In the genomic region with DNA sequence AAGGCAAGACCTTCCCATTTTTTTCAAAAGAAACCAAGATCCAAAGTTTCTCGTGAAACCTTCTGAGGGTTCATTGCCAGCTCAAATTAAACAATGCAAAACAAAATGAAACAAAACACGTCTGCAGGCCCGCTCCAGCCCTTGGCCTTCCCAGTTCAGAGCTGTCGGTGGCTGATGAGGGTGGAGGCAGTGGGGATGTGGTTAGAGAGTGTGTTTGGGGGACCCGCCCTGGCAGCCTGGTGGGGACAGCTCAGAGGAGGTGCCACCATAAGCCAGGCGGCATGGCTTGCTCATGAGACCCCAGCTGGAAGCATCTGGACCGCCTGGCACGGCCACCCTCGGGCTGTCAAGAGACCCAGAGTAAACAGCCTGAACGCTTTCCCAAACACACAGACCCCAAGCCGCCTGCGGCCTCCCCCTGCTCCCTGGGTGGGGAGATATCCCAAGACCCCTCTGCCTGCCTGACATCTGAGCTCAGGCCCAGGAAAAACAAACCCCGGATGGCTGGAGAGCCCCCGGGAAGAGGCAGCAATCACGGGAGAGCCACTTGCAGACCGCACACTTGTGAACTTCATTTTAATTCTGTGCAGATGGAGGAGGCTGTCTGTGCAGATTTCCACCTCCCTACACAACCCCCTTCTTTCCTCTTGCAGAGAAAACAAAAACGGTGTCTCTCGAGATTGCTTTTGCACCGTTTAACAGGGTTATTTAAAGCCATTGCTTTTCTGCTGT, we compare ENCODE assay signal across 8 cellular contexts. TPM values are rescaled to one million over a fixed set of nuclear protein-coding genes. Genes with fewer than 3 reads are reported as not detected.
A peak's percentile ranks its signal among the peaks of the same experiment; 100 is the strongest.
DNase-seq lines count a peak whose midpoint lies in the region; ATAC-seq and TF ChIP-seq lines count a peak whose summit lies in the region.

No MANE protein-coding gene starts in this region.

- no peaks in the 10 kb centered on the region for H3K27me3 Mint-ChIP-seq in CD4-positive, alpha-beta memory T cell
- H3K27me3 Mint-ChIP-seq in activated naive CD8-positive, alpha-beta T cell treated with anti-CD3 and anti-CD28 coated beads, Interleukin-2, amount 10 ng/mL, durations not matched to agents 7 days and 5 days: no peaks in the 10 kb centered on the region
- H3K27me3 Mint-ChIP-seq in naive thymus-derived CD8-positive, alpha-beta T cell: no peaks in the 10 kb centered on the region

- H2AFZ ChIP-seq in PC-3 (ENCODE audit: low read length): no peak overlapping the region

- no peak overlapping the region for H3K9ac ChIP-seq in PC-3 (ENCODE audit: low read length)

- no peak for TF ChIP-seq CTCF in Panc1 (IDR thresholded peaks at IDR 0.05)
- TF ChIP-seq CTCF in PC-3 (conservative IDR thresholded peaks at IDR 0.05; ENCODE audit: low read depth, low read length): no peak

- POLR2A ChIA-PET in CD4-positive, alpha-beta memory T cell (lab: Charles Lee; ENCODE audit: partially characterized antibody): interaction anchor here (0.6 to 9.1 kb wide), 22 partner anchors 9 to 370 kb away, joined by 3 to 175 read pairs (median 6); partner anchors contain the start of genes LITAF, SNN, SOCS1 and TXNDC11
- POLR2A ChIA-PET in Panc1 (lab: Charles Lee): no interaction called here
- POLR2A ChIA-PET in activated naive CD8-positive, alpha-beta T cell treated with anti-CD3 and anti-CD28 coated beads, Interleukin-2, amount 10 ng/mL, durations not matched to agents 7 days and 5 days (lab: Charles Lee): interaction anchor here (0.6 to 3.9 kb wide), 8 partner anchors 9 to 364 kb away, joined by 3 to 20 read pairs (median 4); partner anchors contain the start of gene LITAF
- POLR2A ChIA-PET in naive thymus-derived CD8-positive, alpha-beta T cell (lab: Charles Lee): interaction anchor here (0.6 to 11.1 kb wide), 32 partner anchors 9 to 175 kb away, joined by 3 to 151 read pairs (median 8); partner anchors contain the start of genes LITAF, SNN, TXNDC11 and ZC3H7A
- POLR2A ChIA-PET in PC-3 (lab: Charles Lee; ENCODE audit: unreplicated experiment): no interaction called here

- peaks cover 0 to 4% (median 0%) of the 10 kb centered on the region in 8 donors for H3K9me3 Mint-ChIP-seq in CD4-positive, alpha-beta memory T cell
- peaks cover 3% of the 10 kb centered on the region for H3K9me3 Mint-ChIP-seq in activated naive CD8-positive, alpha-beta T cell treated with anti-CD3 and anti-CD28 coated beads, Interleukin-2, amount 10 ng/mL, durations not matched to agents 7 days and 5 days
- H3K9me3 Mint-ChIP-seq in naive thymus-derived CD8-positive, alpha-beta T cell: peaks cover 0 to 6% (median 3%) of the 10 kb centered on the region in 9 donors

- intact Hi-C loops in CD4-positive, alpha-beta memory T cell (cut with micrococcal nuclease): loop anchor here (2.0 kb wide), 2 partner anchors 19 to 37 kb away; no protein-coding TSS in a partner anchor
- intact Hi-C loops in Panc1 (cut with micrococcal nuclease; ENCODE audit: unreplicated experiment): no loop called here
- intact Hi-C loops in PC-3 (cut with micrococcal nuclease): no loop called here

- BruUV-seq in Panc1 (replicated peaks; lab: Mats Ljungman, UMichigan): no TSS peak
- BruUV-seq in PC-3 (replicated peaks; lab: Mats Ljungman, UMichigan): no TSS peak

- no peaks in the 10 kb centered on the region for H3K79me2 ChIP-seq in PC-3 (ENCODE audit: low read length)

- in situ Hi-C loops in Panc1 (cut with HindIII; ENCODE audit: low pct_unique_long_range_greater_than_20kb, low sequenced_read_pairs): no loop called here

- CTCF ChIA-PET in CD4-positive, alpha-beta memory T cell (lab: Charles Lee; ENCODE audit: partially characterized antibody): interaction anchor here (0.7 to 5.0 kb wide), 14 partner anchors 9 to 93 kb away, joined by 3 to 32 read pairs (median 4); no protein-coding TSS in a partner anchor
- CTCF ChIA-PET in Panc1 (lab: Charles Lee) (interaction anchor here (0.6 kb wide), 2 partner anchors 9 to 21 kb away, joined by 4 to 8 read pairs; no protein-coding TSS in a partner anchor), PC-3 (lab: Charles Lee) (no interaction called here)

- no peaks in the 10 kb centered on the region for H3K36me3 Mint-ChIP-seq in CD4-positive, alpha-beta memory T cell
- H3K36me3 Mint-ChIP-seq in activated naive CD8-positive, alpha-beta T cell treated with anti-CD3 and anti-CD28 coated beads, Interleukin-2, amount 10 ng/mL, durations not matched to agents 7 days and 5 days: peaks cover 4% of the 10 kb centered on the region
- no peaks in the 10 kb centered on the region for H3K36me3 Mint-ChIP-seq in naive thymus-derived CD8-positive, alpha-beta T cell

- no peaks in the 10 kb centered on the region for H3K36me3 ChIP-seq in CD4-positive, alpha-beta memory T cell (ENCODE audit: insufficient read depth, low read length)
- H3K36me3 ChIP-seq in Panc1 (ENCODE audit: control insufficient read depth, insufficient read depth, low read length) (no peaks in the 10 kb centered on the region), PC-3 (ENCODE audit: low read depth, low read length) (no peaks in the 10 kb centered on the region)

- H3K4me1 Mint-ChIP-seq in CD4-positive, alpha-beta memory T cell: peaks cover 34 to 83% (median 60%) of the 10 kb centered on the region in 4 donors
- H3K4me1 Mint-ChIP-seq in activated naive CD8-positive, alpha-beta T cell treated with anti-CD3 and anti-CD28 coated beads, Interleukin-2, amount 10 ng/mL, durations not matched to agents 7 days and 5 days: peaks cover 44% of the 10 kb centered on the region
- H3K4me1 Mint-ChIP-seq in naive thymus-derived CD8-positive, alpha-beta T cell: peaks cover 25 to 84% (median 72%) of the 10 kb centered on the region in 4 donors

- peak overlapping the region; percentile 91 to 97 (median 96) for H3K27ac Mint-ChIP-seq in CD4-positive, alpha-beta memory T cell
- peak overlapping the region; percentile 88 for H3K27ac Mint-ChIP-seq in activated naive CD8-positive, alpha-beta T cell treated with anti-CD3 and anti-CD28 coated beads, Interleukin-2, amount 10 ng/mL, durations not matched to agents 7 days and 5 days
- peak overlapping the region; percentile 98 to 100 (median 99) for H3K27ac Mint-ChIP-seq in naive thymus-derived CD8-positive, alpha-beta T cell

- no peaks in the 10 kb centered on the region for H3K9me3 ChIP-seq in CD4-positive, alpha-beta memory T cell (ENCODE audit: control insufficient read depth in 1 of 2, low read length in 2 of 2)
- no peaks in the 10 kb centered on the region for H3K9me3 ChIP-seq in Panc1 (ENCODE audit: control insufficient read depth, insufficient read depth, low read depth, low read length)
- H3K9me3 ChIP-seq in PC-3 (ENCODE audit: low read length): no peaks in the 10 kb centered on the region

- peak overlapping the region; percentile 81 to 89 (median 84) for H3K4me3 Mint-ChIP-seq in CD4-positive, alpha-beta memory T cell
- H3K4me3 Mint-ChIP-seq in activated naive CD8-positive, alpha-beta T cell treated with anti-CD3 and anti-CD28 coated beads, Interleukin-2, amount 10 ng/mL, durations not matched to agents 7 days and 5 days: peak overlapping the region; percentile 84
- peak overlapping the region; percentile 76 to 95 (median 86) for H3K4me3 Mint-ChIP-seq in naive thymus-derived CD8-positive, alpha-beta T cell

- H3K27ac ChIP-seq in CD4-positive, alpha-beta memory T cell (ENCODE audit: low read depth, low read length): peak overlapping the region; percentile 58
- H3K27ac ChIP-seq in Panc1 (ENCODE audit: low read length) (no peak overlapping the region; the same call in 1 of the 2 replicates), PC-3 (ENCODE audit: low read length) (no peak overlapping the region)

- H3K4me1 ChIP-seq in CD4-positive, alpha-beta memory T cell (ENCODE audit: insufficient read depth, low read length): peaks cover 82% of the 10 kb centered on the region
- no peaks in the 10 kb centered on the region for H3K4me1 ChIP-seq in Panc1 (ENCODE audit: control insufficient read depth, insufficient read depth, low read length)
- H3K4me1 ChIP-seq in PC-3 (ENCODE audit: insufficient read depth, low read length): peaks cover 2% of the 10 kb centered on the region; the same call in 1 of the 2 replicates

- H4K20me1 ChIP-seq in PC-3 (ENCODE audit: low read length): no peaks in the 10 kb centered on the region

- H3K4me3 ChIP-seq in CD4-positive, alpha-beta memory T cell (ENCODE audit: low read length in 2 of 2): peak overlapping the region; percentile 25 to 36
- peak overlapping the region; percentile 11 to 41 for H3K4me3 ChIP-seq in Panc1 (ENCODE audit: low read depth in 2 of 2, low read length in 2 of 2)
- H3K4me3 ChIP-seq in PC-3 (ENCODE audit: low read length): no peak overlapping the region

- no peaks in the 10 kb centered on the region for H3K27me3 ChIP-seq in CD4-positive, alpha-beta memory T cell (ENCODE audit: insufficient read depth, low read length)
- H3K27me3 ChIP-seq in Panc1 (ENCODE audit: control insufficient read depth, insufficient read depth, low read length) (no peaks in the 10 kb centered on the region), PC-3 (ENCODE audit: low read length) (no peaks in the 10 kb centered on the region)

- peak; percentile 71 for ATAC-seq in Panc1
- peak; percentile 77 for ATAC-seq in activated naive CD8-positive, alpha-beta T cell treated with anti-CD3 and anti-CD28 coated beads, Interleukin-2, amount 10 ng/mL, durations not matched to agents 7 days and 5 days (ENCODE audit: low read depth)
- ATAC-seq in naive thymus-derived CD8-positive, alpha-beta T cell: peak; percentile 93 to 96
- no peak for ATAC-seq in GM21619 (IDR thresholded peaks at IDR 0.05; ENCODE audit: unreplicated experiment)
- ATAC-seq in PC-3: no peak
- ATAC-seq in HG03565 (IDR thresholded peaks at IDR 0.05; ENCODE audit: unreplicated experiment): no peak
- no peak for ATAC-seq in GM18502 (IDR thresholded peaks at IDR 0.05; ENCODE audit: poor library complexity, unreplicated experiment)

- no peaks in the 10 kb centered on the region for H3F3A ChIP-seq in PC-3 (ENCODE audit: low read length, unreplicated experiment)

- H3K4me2 ChIP-seq in PC-3 (ENCODE audit: low read length): no peak overlapping the region

- no peaks in the 10 kb centered on the region for H3K9me2 ChIP-seq in PC-3 (replicated peaks; ENCODE audit: low read length)

- peak; percentile 50 to 70 (median 65) for DNase-seq in CD4-positive, alpha-beta memory T cell
- no peak for DNase-seq in Panc1 (ENCODE audit: low read depth, low spot score)
- peak; percentile 65 for DNase-seq in activated naive CD8-positive, alpha-beta T cell treated with anti-CD3 and anti-CD28 coated beads, Interleukin-2, amount 10 ng/mL, durations not matched to agents 7 days and 5 days
- DNase-seq in naive thymus-derived CD8-positive, alpha-beta T cell: peak; percentile 45 to 89 (median 75)
- DNase-seq in PC-3: no peak

RNA-seq across cellular contexts. Expression of gene LITAF, which starts 35.4 kb away (rescaled TPM):
- 100 to 1,000 TPM; 155 to 157 TPM for total RNA-seq in CD4-positive, alpha-beta memory T cell
- 100 to 1,000 TPM; 343 to 496 TPM for polyA plus RNA-seq in CD4-positive, alpha-beta memory T cell
- total RNA-seq in Panc1 (2021; ENCODE audit: unreplicated experiment) (85.2 TPM), PC-3 (2014; rRNA removed) (12.8 and 13.1 TPM in 2 replicates)
- 77.9 TPM for polyA plus RNA-seq in Panc1 (2012; ENCODE audit: insufficient read length)
- total RNA-seq in activated naive CD8-positive, alpha-beta T cell treated with anti-CD3 and anti-CD28 coated beads, Interleukin-2, amount 10 ng/mL, durations not matched to agents 7 days and 5 days: 100 to 1,000 TPM; 109 TPM
- 100 to 1,000 TPM; 169 to 176 TPM for total RNA-seq in naive thymus-derived CD8-positive, alpha-beta T cell
- 100 to 1,000 TPM; 553 to 770 (median 597) TPM for polyA plus RNA-seq in naive thymus-derived CD8-positive, alpha-beta T cell

RNA-seq across cellular contexts. Expression of gene SNN, which starts 46.2 kb away (rescaled TPM):
- 10 to 100 TPM; 19.2 to 20.4 TPM for total RNA-seq in CD4-positive, alpha-beta memory T cell
- polyA plus RNA-seq in CD4-positive, alpha-beta memory T cell: 10 to 100 TPM; 16.1 to 16.7 TPM
- total RNA-seq in Panc1 (2021; ENCODE audit: unreplicated experiment) (15.6 TPM), PC-3 (2014; rRNA removed) (4.3 and 5.4 TPM in 2 replicates)
- polyA plus RNA-seq in Panc1 (2012; ENCODE audit: insufficient read length): 16.8 TPM
- total RNA-seq in activated naive CD8-positive, alpha-beta T cell treated with anti-CD3 and anti-CD28 coated beads, Interleukin-2, amount 10 ng/mL, durations not matched to agents 7 days and 5 days: 10 to 100 TPM; 30.1 to 31.8 TPM
- 10 to 100 TPM; 24.4 to 25.9 TPM for total RNA-seq in naive thymus-derived CD8-positive, alpha-beta T cell
- polyA plus RNA-seq in naive thymus-derived CD8-positive, alpha-beta T cell: 10 to 100 TPM; 16.0 to 26.9 (median 19.0) TPM

Comparison
In these comparisons a context has a peak if more than half of its experiments do, and no peak if none do; other contexts are left out.
1. DNase-seq: peak in CD4-positive, alpha-beta memory T cell (5 of 5), activated naive CD8-positive, alpha-beta T cell treated with anti-CD3 and anti-CD28 coated beads, Interleukin-2, amount 10 ng/mL, durations not matched to agents 7 days and 5 days (single experiment) and naive thymus-derived CD8-positive, alpha-beta T cell (10 of 10); none in Panc1 (single experiment) and PC-3 (single experiment).
2. ATAC-seq: peak in Panc1 (single experiment), activated naive CD8-positive, alpha-beta T cell treated with anti-CD3 and anti-CD28 coated beads, Interleukin-2, amount 10 ng/mL, durations not matched to agents 7 days and 5 days (single experiment) and naive thymus-derived CD8-positive, alpha-beta T cell (2 of 2); none in GM21619 (single experiment), PC-3 (single experiment), HG03565 (single experiment) and GM18502 (single experiment).
3. POLR2A ChIA-PET loops: an anchor here in CD4-positive, alpha-beta memory T cell (0.6 to 9.1 kb wide), activated naive CD8-positive, alpha-beta T cell treated with anti-CD3 and anti-CD28 coated beads, Interleukin-2, amount 10 ng/mL, durations not matched to agents 7 days and 5 days (0.6 to 3.9 kb wide) and naive thymus-derived CD8-positive, alpha-beta T cell (0.6 to 11.1 kb wide); none called in Panc1 and PC-3.
4. Peak in every context shown above with its lines, with median percentiles within 50 percentile points of each other: H3K27ac Mint-ChIP-seq and H3K4me3 Mint-ChIP-seq.